In genomic region chr17:76385892-76386786, GRCh38 we compare ENCODE assay signal across 8 cellular contexts. TPM values are rescaled to one million over a fixed set of nuclear protein-coding genes. Genes with fewer than 3 reads are reported as not detected.
DNase-seq lines count a peak whose midpoint lies in the region; ATAC-seq and TF ChIP-seq lines count a peak whose summit lies in the region.

No MANE protein-coding gene starts in this region.

- no peaks in the 10 kb centered on the region for H3K9me3 ChIP-seq in left lung

- peaks cover 0 to 40% of the 10 kb centered on the region in 2 donors for H3K36me3 ChIP-seq in left lung

- peak overlapping the region; percentile 60 to 73 for H3K4me3 ChIP-seq in left lung

- peaks cover 28 to 55% of the 10 kb centered on the region in 2 donors for H3K4me1 ChIP-seq in left lung

- H3K27ac ChIP-seq in left lung = peak overlapping the region; percentile 80 to 92

- intact Hi-C loops in left lung (cut with DNase I) = no loop called here

- ATAC-seq in activated CD4-positive, CD25-positive, alpha-beta regulatory T cell treated with anti-CD3 and anti-CD28 coated beads, Interleukin-2, amount 50 U/mL, for 24 hours = peak; percentile 31 to 36
- ATAC-seq in left lung = peak; percentile 54
- no peak for ATAC-seq in GM21576 (IDR thresholded peaks at IDR 0.05; ENCODE audit: unreplicated experiment)

- peaks cover 0 to 22% of the 10 kb centered on the region in 2 donors for H3K27me3 ChIP-seq in left lung

- DNase-seq in NCI-H2107 treated with DMSO at 0.1 percent for 48 hours (lab: John Stamatoyannopoulos, UW; ENCODE audit: unreplicated experiment) (peak; percentile 22), NCI-H2107 (lab: John Stamatoyannopoulos, UW) (no peak), NCI-H2196 treated with DMSO at 0.1 percent for 48 hours (lab: John Stamatoyannopoulos, UW; ENCODE audit: unreplicated experiment) (peak; percentile 78), left lung (peak; percentile 80 to 95)
- peak; percentile 71 for DNase-seq in central memory CD4-positive, alpha-beta T cell
- DNase-seq in stimulated activated CD4-positive, alpha-beta T cell treated with anti-CD3 and anti-CD28 coated beads, TNF-alpha, amount 100 ng/mL, for 24 hours (ENCODE audit: low read depth in 3 of 3) = peak; percentile 65 to 85 (median 72)

- TF ChIP-seq CTCF in left lung (IDR thresholded peaks at IDR 0.05) = peak; percentile 91 to 93

RNA-seq across cellular contexts. Expression of gene SPHK1, which starts 1.7 kb away (rescaled TPM):
- 10 to 100 TPM in 1 of 2 donors, 1 to 10 TPM in 1; 6.3 to 35.1 TPM for total RNA-seq in left lung

RNA-seq across cellular contexts. Expression of gene PRPSAP1, which starts 32.4 kb away (rescaled TPM):
- total RNA-seq in left lung = 10 to 100 TPM; 51.2 to 52.8 TPM
